In the genomic region with DNA sequence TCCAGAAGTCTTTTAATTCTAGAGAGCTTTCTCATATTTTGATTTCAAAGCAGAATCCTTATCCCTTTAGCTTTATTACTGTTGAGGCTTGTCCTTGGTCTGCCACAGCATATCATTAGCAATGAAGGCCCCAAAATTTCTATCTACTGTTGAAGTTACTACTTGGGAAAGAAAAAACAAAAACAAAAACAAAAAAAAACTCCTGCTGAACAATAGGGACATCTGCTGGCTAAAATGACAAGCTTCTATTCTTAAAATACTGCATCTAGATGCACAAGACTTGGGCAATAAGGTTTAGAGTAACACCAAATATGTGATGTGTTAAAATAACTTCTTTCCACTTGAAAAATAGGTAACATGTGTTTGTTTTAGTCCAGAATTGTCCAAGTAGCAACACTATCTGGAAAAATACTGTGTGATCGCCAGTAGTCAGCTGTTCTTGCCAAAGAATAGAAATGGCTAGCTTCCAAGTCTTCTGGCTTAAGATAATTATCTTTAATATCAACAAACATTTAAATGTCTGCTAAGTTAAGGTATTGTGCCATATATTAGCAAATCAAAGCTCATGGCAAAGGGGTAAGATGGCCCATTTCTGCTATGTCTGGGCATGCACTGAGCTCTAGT, we compare ENCODE assay signal across 8 cellular contexts. TPM values are rescaled to one million over a fixed set of nuclear protein-coding genes. Genes with fewer than 3 reads are reported as not detected.
A peak's percentile ranks its signal among the peaks of the same experiment; 100 is the strongest.
DNase-seq lines count a peak whose midpoint lies in the region; ATAC-seq and TF ChIP-seq lines count a peak whose summit lies in the region.

No MANE protein-coding gene starts in this region.

- no peaks in the 10 kb centered on the region for H3K27me3 ChIP-seq in lower lobe of right lung (ENCODE audit: low read depth)

- TF ChIP-seq POLR2A in lower leg skin (IDR thresholded peaks at IDR 0.05) = no peak

- 17 to 27% methylated on average over 1 of the region's 1 CpG for whole genome bisulfite sequencing in lower leg skin, 2 donors

- peaks cover 8% of the 10 kb centered on the region for H3K4me1 ChIP-seq in lower lobe of right lung

- no peak overlapping the region for H3K27ac ChIP-seq in lower lobe of right lung

- DNase-seq in DMS114 treated with DMSO at 0.1 percent for 48 hours (lab: John Stamatoyannopoulos, UW; ENCODE audit: unreplicated experiment) (peak; percentile 72), HT1080 (ENCODE audit: low read depth) (peak; percentile 39), amniotic epithelial cell (ENCODE audit: low read depth) (peak; percentile 49), lower lobe of right lung (no peak), left colon (no peak), lower leg skin (ENCODE audit: low spot score in 2 of 2) (no peak)

- no peaks in the 10 kb centered on the region for H3K36me3 ChIP-seq in lower lobe of right lung

- no peak overlapping the region for H3K4me3 ChIP-seq in lower lobe of right lung
- H3K4me3 ChIP-seq in lower leg skin (ENCODE audit: low read depth, poor library complexity, severe bottlenecking) = no peak overlapping the region

- intact Hi-C loops in lower lobe of right lung (cut with DNase I) (no loop called here), left colon (cut with DNase I, micrococcal nuclease) (loop anchor here in 1 of 2 donors (10.0 kb wide), 1 partner anchor 214 kb away; no protein-coding TSS in a partner anchor), lower leg skin (cut with DNase I; ENCODE audit: low total_unique reads) (no loop called here)

- no peaks in the 10 kb centered on the region for H3K9me3 ChIP-seq in lower lobe of right lung

- peak; percentile 56 for TF ChIP-seq CTCF in lower lobe of right lung (IDR thresholded peaks at IDR 0.05)
- no peak for TF ChIP-seq CTCF in lower leg skin (IDR thresholded peaks at IDR 0.05)

- ATAC-seq in lower lobe of right lung = no peak
- ATAC-seq in left colon = no peak
- no peak for ATAC-seq in GM18502 (IDR thresholded peaks at IDR 0.05; ENCODE audit: poor library complexity, unreplicated experiment)
- ATAC-seq in HG02884 (IDR thresholded peaks at IDR 0.05; ENCODE audit: unreplicated experiment) = no peak

RNA-seq across cellular contexts. Expression of a gene that starts 3.8 kb away (rescaled TPM):
- total RNA-seq in HT1080 (2014; rRNA removed; shearing (Covaris generic)) = 28.8 and 36.5 TPM in 2 replicates
- polyA plus RNA-seq in HT1080 (2015; cell fraction: cytosol; rRNA removed) = 20.3 and 26.9 TPM in 2 replicates
- polyA plus RNA-seq in HT1080 (2015; cell fraction: nucleus; rRNA removed) = 179 and 189 TPM in 2 replicates
- total RNA-seq in lower lobe of right lung (81.7 TPM), left colon (10 to 100 TPM; 48.8 to 58.8 TPM), lower leg skin (10 to 100 TPM; 35.2 to 68.9 (median 44.9) TPM)

Comparison
In these comparisons a context has a peak if more than half of its experiments do, and no peak if none do; other contexts are left out.
1. DNase-seq: peak in DMS114 treated with DMSO at 0.1 percent for 48 hours (single experiment), HT1080 (single experiment) and amniotic epithelial cell (single experiment); none in lower lobe of right lung (single experiment), left colon (0 of 2) and lower leg skin (0 of 2).